23 cellular contexts compared by ENCODE assay signal in genomic region chr7:78779788-78780187, GRCh38.
DNase-seq lines count a peak whose midpoint lies in the region; ATAC-seq and TF ChIP-seq lines count a peak whose summit lies in the region.
"Had no signal": no experiment of that assay in that cellular context is flagged by ENCODE, and none has a peak within 500 bp of the region (broad histone marks: within the 10 kb centered on the region; RNA-seq: fewer than 3 reads in every experiment).

No MANE protein-coding gene starts in this region.

- H3K9me3 Mint-ChIP-seq in chondrocyte (ENCODE audit: low read depth) = no peaks in the 10 kb centered on the region
- H3K9me3 Mint-ChIP-seq: HFFc6, mesothelial cell of epicardium had no signal

- H3K4me3 ChIP-seq in MM.1S (ENCODE audit: low read length) = no peak overlapping the region
- no peak overlapping the region for H3K4me3 ChIP-seq in retinal pigment epithelial cell (ENCODE audit: low read length)
- H3K4me3 ChIP-seq: BLaER1, heart left ventricle had no signal

- H3K27me3 Mint-ChIP-seq in chondrocyte (ENCODE audit: low read depth) = peaks cover 2% of the 10 kb centered on the region
- H3K27me3 Mint-ChIP-seq: activated CD8-positive, alpha-beta T cell treated with anti-CD3 and anti-CD28 coated beads for 36 hours; stimulated activated memory B cell treated with anti-CD40 and anti-IgM and Interleukin-4, amounts not matched to agents 10 μg/mL and 1 μg/mL and 100 μg/mL, for 72 hours had no signal

- H3K4me2 ChIP-seq in MM.1S (ENCODE audit: low read depth, low read length) = no peak overlapping the region
- H3K4me2 ChIP-seq: BLaER1 had no signal

- no peaks in the 10 kb centered on the region for H3K9me3 ChIP-seq in MM.1S (replicated peaks; ENCODE audit: insufficient read depth, low read length)
- H3K9me3 ChIP-seq: BLaER1, heart left ventricle had no signal

- H3K27ac Mint-ChIP-seq in chondrocyte (ENCODE audit: unreplicated experiment) = no peak overlapping the region
- H3K27ac Mint-ChIP-seq: activated CD8-positive, alpha-beta T cell treated with anti-CD3 and anti-CD28 coated beads for 36 hours; HFFc6; mesothelial cell of epicardium; naive thymus-derived CD8-positive, alpha-beta T cell; stimulated activated memory B cell treated with anti-CD40 and anti-IgM and Interleukin-4, amounts not matched to agents 10 μg/mL and 1 μg/mL and 100 μg/mL, for 72 hours had no signal

- no peaks in the 10 kb centered on the region for H4K20me1 ChIP-seq in MM.1S (ENCODE audit: insufficient read depth, low read length)
- H4K20me1 ChIP-seq: BLaER1 had no signal

- H2AFZ ChIP-seq in MM.1S (ENCODE audit: low read length) = no peak overlapping the region

- H3K4me3 Mint-ChIP-seq in chondrocyte (ENCODE audit: unreplicated experiment) = no peak overlapping the region
- H3K4me3 Mint-ChIP-seq: activated CD8-positive, alpha-beta T cell treated with anti-CD3 and anti-CD28 coated beads for 36 hours; HFFc6; mesothelial cell of epicardium; naive thymus-derived CD8-positive, alpha-beta T cell; stimulated activated memory B cell treated with anti-CD40 and anti-IgM and Interleukin-4, amounts not matched to agents 10 μg/mL and 1 μg/mL and 100 μg/mL, for 72 hours had no signal

- DNase-seq in NCI-H2171 treated with DMSO at 0.1 percent for 48 hours (lab: John Stamatoyannopoulos, UW) = peak; percentile 28
- no peak for DNase-seq in NCI-H2171 (lab: John Stamatoyannopoulos, UW)
- DNase-seq in MM.1S = no peak
- no peak for DNase-seq in chondrocyte (ENCODE audit: low spot score)
- no peak for DNase-seq in retinal pigment epithelial cell (ENCODE audit: low read depth)
- no peak for DNase-seq in inferior parietal cortex (ENCODE audit: extremely low spot score)
- no peak for DNase-seq in germinal center (ENCODE audit: low spot score)
- DNase-seq: activated CD4-positive, alpha-beta T cell treated with anti-CD3 and anti-CD28 coated beads for 1 hour; activated CD8-positive, alpha-beta T cell treated with anti-CD3 and anti-CD28 coated beads for 36 hours; cerebellar nuclear complex; heart left ventricle; HFFc6; naive thymus-derived CD8-positive, alpha-beta T cell; NCI-H146; NCI-H748 treated with DMSO at 0.1 percent for 48 hours; retina; stimulated activated CD4-positive, alpha-beta T cell treated with anti-CD3 and anti-CD28 coated beads, Interleukin-2, amount 100 ng/mL, for 48 hours; T-helper 1 cell had no signal

- peaks cover 1% of the 10 kb centered on the region for H3K36me3 Mint-ChIP-seq in chondrocyte (ENCODE audit: low read depth)
- H3K36me3 Mint-ChIP-seq: mesothelial cell of epicardium; naive thymus-derived CD8-positive, alpha-beta T cell; stimulated activated memory B cell treated with anti-CD40 and anti-IgM and Interleukin-4, amounts not matched to agents 10 μg/mL and 1 μg/mL and 100 μg/mL, for 72 hours had no signal

- H3F3A ChIP-seq in MM.1S (ENCODE audit: insufficient read depth, low read length) = no peaks in the 10 kb centered on the region

- no peaks in the 10 kb centered on the region for H3K4me1 ChIP-seq in MM.1S (ENCODE audit: low read length)
- H3K4me1 ChIP-seq: heart left ventricle had no signal

- H3K4me1 Mint-ChIP-seq in chondrocyte (ENCODE audit: low read depth) = no peaks in the 10 kb centered on the region
- H3K4me1 Mint-ChIP-seq: mesothelial cell of epicardium; naive thymus-derived CD8-positive, alpha-beta T cell; stimulated activated memory B cell treated with anti-CD40 and anti-IgM and Interleukin-4, amounts not matched to agents 10 μg/mL and 1 μg/mL and 100 μg/mL, for 72 hours had no signal

- TF ChIP-seq CTCF in MM.1S (IDR thresholded peaks at IDR 0.05; ENCODE audit: low read length) (peak; percentile 18), chondrocyte (IDR thresholded peaks at IDR 0.05) (peak; percentile 29), retinal pigment epithelial cell (conservative IDR thresholded peaks at IDR 0.05; ENCODE audit: low read depth, low read length) (peak; percentile 15)

- 0 out of 2 replicates have a peak, but pooled peaks cover 3% of the 10 kb centered on the region for H3K27me3 ChIP-seq in MM.1S (replicated peaks; ENCODE audit: insufficient read depth, low read length)
- H3K27me3 ChIP-seq: BLaER1, heart left ventricle had no signal

- no peak for ATAC-seq in HG02678 (IDR thresholded peaks at IDR 0.05; ENCODE audit: unreplicated experiment)
- ATAC-seq: activated CD8-positive, alpha-beta T cell treated with anti-CD3 and anti-CD28 coated beads for 36 hours; heart left ventricle; naive thymus-derived CD8-positive, alpha-beta T cell; stimulated activated memory B cell treated with anti-CD40 and anti-IgM and Interleukin-4, amounts not matched to agents 10 μg/mL and 1 μg/mL and 100 μg/mL, for 72 hours had no signal

- H3K9ac ChIP-seq in MM.1S (ENCODE audit: low read length) = no peak overlapping the region
- H3K9ac ChIP-seq: BLaER1 had no signal

- no peaks in the 10 kb centered on the region for H3K36me3 ChIP-seq in MM.1S (replicated peaks; ENCODE audit: insufficient read depth, low read length)
- H3K36me3 ChIP-seq: BLaER1, heart left ventricle had no signal

- no peak overlapping the region for H3K27ac ChIP-seq in MM.1S (ENCODE audit: low read length)
- H3K27ac ChIP-seq: BLaER1, epithelial cell of prostate, heart left ventricle had no signal

- no peaks in the 10 kb centered on the region for H3K9me2 ChIP-seq in MM.1S (replicated peaks; ENCODE audit: insufficient read depth, low read length)

- H3K79me2 ChIP-seq in MM.1S (ENCODE audit: low read length) = no peaks in the 10 kb centered on the region
